Comparison of ENCODE assay signal across 8 cellular contexts in the genomic region with DNA sequence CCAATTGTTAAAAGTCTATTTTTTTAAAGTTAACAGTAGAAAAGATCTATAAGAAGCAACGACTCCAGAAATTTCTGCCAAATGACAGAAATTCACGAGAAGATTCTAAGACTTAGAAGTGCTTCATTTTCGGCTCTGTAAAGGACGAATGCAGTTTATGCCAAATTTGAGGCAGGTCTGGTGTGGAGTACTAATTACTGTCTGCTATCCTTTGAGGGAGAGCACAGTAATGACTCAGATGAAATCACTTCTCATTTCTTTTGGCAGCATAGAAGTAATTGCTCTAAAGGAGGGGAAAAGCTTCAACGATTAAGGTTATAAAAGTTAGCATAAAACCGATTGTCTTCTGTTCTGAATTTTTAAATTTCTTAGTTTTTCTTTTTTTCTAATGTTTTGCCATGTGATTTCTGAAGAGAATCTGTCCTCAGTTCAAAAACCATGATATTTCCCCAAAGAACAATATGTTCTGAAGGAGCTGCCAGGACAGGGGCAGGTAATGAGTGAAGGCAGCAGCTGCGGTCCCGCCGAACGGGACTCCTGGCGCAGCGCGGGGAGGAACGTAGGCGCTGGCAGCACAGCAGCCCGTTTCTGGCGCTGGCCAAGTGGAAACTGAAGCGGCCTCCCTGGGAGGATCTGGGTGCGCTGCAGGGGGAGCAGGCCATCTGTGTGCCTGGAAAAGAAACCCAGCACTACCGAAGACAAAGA. TPM values are rescaled to one million over a fixed set of nuclear protein-coding genes. Genes with fewer than 3 reads are reported as not detected.
DNase-seq lines count a peak whose midpoint lies in the region; ATAC-seq and TF ChIP-seq lines count a peak whose summit lies in the region.

No MANE protein-coding gene starts in this region.

- H3K4me3 ChIP-seq in BE2C (ENCODE audit: low read depth, low read length) (peak overlapping the region; percentile 55), colonic mucosa (peak overlapping the region; percentile 4), transverse colon (peak overlapping the region in 1 of 4 donors; percentile 30)

- H3K27me3 ChIP-seq in BE2C, result no peaks in the 10 kb centered on the region
- H3K27me3 ChIP-seq in colonic mucosa, result no peaks in the 10 kb centered on the region
- H3K27me3 ChIP-seq in transverse colon, result peaks cover 9% of the 10 kb centered on the region

- WGBS in transverse colon (ENCODE audit: low coverage in 1 of 2), 2 donors, result 39 to 45% methylated on average over 6 to 20 of the region's 20 CpGs

- H3K9me3 ChIP-seq in BE2C, result no peaks in the 10 kb centered on the region
- no peaks in the 10 kb centered on the region for H3K9me3 ChIP-seq in colonic mucosa
- no peaks in the 10 kb centered on the region for H3K9me3 ChIP-seq in transverse colon

- TF ChIP-seq CTCF in BE2C (IDR thresholded peaks at IDR 0.05; ENCODE audit: low read depth, low read length) (no peak), colonic mucosa (IDR thresholded peaks at IDR 0.05) (no peak), transverse colon (IDR thresholded peaks at IDR 0.05) (no peak)

- in situ Hi-C loops in transverse colon (cut with MboI; ENCODE audit: low pct_ligation_motif_present in 1 of 4, low pct_unique_long_range_greater_than_20kb in 1 of 4, low sequenced_read_pairs in 3 of 4), result loop anchor here in 3 of 4 donors (25.0 kb wide), 3 partner anchors 150 to 775 kb away; no protein-coding TSS in a partner anchor

- intact Hi-C loops in colonic mucosa (cut with DNase I) (no loop called here), transverse colon (cut with DNase I; ENCODE audit: low total_unique reads) (no loop called here)

- no peaks in the 10 kb centered on the region for H3K36me3 ChIP-seq in BE2C
- no peaks in the 10 kb centered on the region for H3K36me3 ChIP-seq in colonic mucosa
- H3K36me3 ChIP-seq in transverse colon, result no peaks in the 10 kb centered on the region

- TF ChIP-seq EP300 in transverse colon (IDR thresholded peaks at IDR 0.05; ENCODE audit: low read depth), result no peak

- ATAC-seq in HG02623 (IDR thresholded peaks at IDR 0.05; ENCODE audit: unreplicated experiment) (no peak), HG02759 (IDR thresholded peaks at IDR 0.05; ENCODE audit: unreplicated experiment) (no peak)

- H3K4me1 ChIP-seq in BE2C (no peaks in the 10 kb centered on the region), colonic mucosa (no peaks in the 10 kb centered on the region), transverse colon (peaks cover 0 to 5% (median 2%) of the 10 kb centered on the region in 4 donors)

- H3K9ac ChIP-seq in colonic mucosa (ENCODE audit: low read depth in 2 of 2, low read length in 2 of 2), result no peak overlapping the region

- DNase-seq in BE2C, result peak; percentile 58
- peak; percentile 92 for DNase-seq in NCI-H446 treated with DMSO at 0.1 percent for 48 hours (lab: John Stamatoyannopoulos, UW)
- no peak for DNase-seq in colonic mucosa
- peak; percentile 36 for DNase-seq in midbrain (lab: John Stamatoyannopoulos, UW)
- DNase-seq in transverse colon, result no peak
- DNase-seq in NCI-H1417 treated with DMSO at 0.1 percent for 48 hours (lab: John Stamatoyannopoulos, UW), result no peak

- no peak for TF ChIP-seq POLR2A in transverse colon (IDR thresholded peaks at IDR 0.05)

- H3K27ac ChIP-seq in colonic mucosa, result no peak overlapping the region
- H3K27ac ChIP-seq in transverse colon, result no peak overlapping the region

RNA-seq across cellular contexts. Expression of gene G6PC2, which starts 11.5 kb away (rescaled TPM):
- not detected for polyA plus RNA-seq in BE2C (2012; ENCODE audit: insufficient read depth, insufficient read length, low read depth)
- total RNA-seq in colonic mucosa, result under 1 TPM in 1 of 2 donors, not detected in 1; 0.11 TPM
- total RNA-seq in transverse colon, result under 1 TPM in 2 of 4 donors, not detected in 2; 0.55 to 0.79 TPM

RNA-seq across cellular contexts. Expression of gene SPC25, which starts 22.4 kb away (rescaled TPM):
- 0.97 TPM for polyA plus RNA-seq in BE2C (2012; ENCODE audit: insufficient read depth, insufficient read length, low read depth)
- 10 to 100 TPM in 1 of 2 donors, 1 to 10 TPM in 1; 5.2 to 16.0 TPM for total RNA-seq in colonic mucosa
- 10 to 100 TPM in 1 of 4 donors, 1 to 10 TPM in 1, not detected in 2; 2.5 to 10.5 TPM for total RNA-seq in transverse colon

Comparison
In these comparisons a context has a peak if more than half of its experiments do, and no peak if none do; other contexts are left out.
1. DNase-seq: peak in BE2C (single experiment), NCI-H446 treated with DMSO at 0.1 percent for 48 hours (single experiment) and midbrain (single experiment); none in colonic mucosa (single experiment), transverse colon (single experiment) and NCI-H1417 treated with DMSO at 0.1 percent for 48 hours (single experiment).